ENCODE assay signal across 9 cellular contexts in the genomic region with DNA sequence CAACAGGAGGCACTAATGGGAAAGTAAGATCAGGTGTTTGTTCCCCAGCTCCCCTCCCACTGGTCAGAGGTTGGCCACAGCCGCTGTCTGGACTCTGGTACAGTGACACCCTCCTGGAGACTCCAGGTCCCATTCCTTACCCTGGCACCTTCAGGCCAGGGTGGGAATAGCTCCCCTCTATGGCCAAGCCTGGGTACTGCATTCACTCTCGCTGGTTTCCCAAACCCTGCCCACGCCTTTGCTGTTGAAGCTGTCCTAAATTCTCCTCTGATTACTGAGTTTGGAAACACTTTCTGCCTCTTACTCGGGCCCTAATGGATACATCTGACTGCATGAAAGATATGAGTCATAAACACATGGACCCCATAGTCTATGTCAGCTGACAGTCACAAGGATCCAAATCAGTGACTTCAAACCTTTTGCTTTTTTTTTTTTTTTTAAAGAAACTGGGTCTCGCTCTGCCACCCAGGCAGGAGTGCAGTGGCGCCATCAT. TPM values are rescaled to one million over a fixed set of nuclear protein-coding genes. Genes with fewer than 3 reads are reported as not detected.
A peak's percentile ranks its signal among the peaks of the same experiment; 100 is the strongest.
DNase-seq lines count a peak whose midpoint lies in the region; ATAC-seq and TF ChIP-seq lines count a peak whose summit lies in the region.
"Had no signal": no experiment of that assay in that cellular context is flagged by ENCODE, and none has a peak within 500 bp of the region (broad histone marks: within the 10 kb centered on the region; RNA-seq: fewer than 3 reads in every experiment).

No MANE protein-coding gene starts in this region.

- TF ChIP-seq POLR2A in erythroblast (IDR thresholded peaks at IDR 0.05; ENCODE audit: low read length), result no peak

- peaks cover 4% of the 10 kb centered on the region for H3K4me1 Mint-ChIP-seq in activated CD4-positive, alpha-beta T cell treated with anti-CD3 and anti-CD28 coated beads, Interleukin-2, amount 10 ng/mL, durations not matched to agents 24 days and 14 days

- peak; percentile 60 for DNase-seq in activated CD4-positive, alpha-beta T cell treated with anti-CD3 and anti-CD28 coated beads, Interleukin-2, amount 10 ng/mL, durations not matched to agents 24 days and 14 days
- no peak for DNase-seq in activated CD4-positive, alpha-beta T cell treated with anti-CD3 and anti-CD28 coated beads, Interleukin-2, amount 50 U/mL, for 4 hours
- DNase-seq in erythroblast (lab: John Stamatoyannopoulos, UW) (peak; percentile 8 to 35), NCI-H2081 (lab: John Stamatoyannopoulos, UW) (no peak), left lobe of liver (ENCODE audit: low spot score) (no peak), GDM1 (lab: John Stamatoyannopoulos, UW) (no peak)
- peak; percentile 47 for DNase-seq in stimulated activated CD8-positive, alpha-beta memory T cell treated with anti-CD3 and anti-CD28 coated beads, Interleukin-4, amount 100 ng/mL, for 48 hours

- H3K36me3 Mint-ChIP-seq in activated CD4-positive, alpha-beta T cell treated with anti-CD3 and anti-CD28 coated beads, Interleukin-2, amount 10 ng/mL, durations not matched to agents 24 days and 14 days (ENCODE audit: low read depth), result no peaks in the 10 kb centered on the region

- H3K4me3 Mint-ChIP-seq in activated CD4-positive, alpha-beta T cell treated with anti-CD3 and anti-CD28 coated beads, Interleukin-2, amount 10 ng/mL, durations not matched to agents 24 days and 14 days, result no peak overlapping the region

- no peak for ATAC-seq in left lobe of liver

- peaks cover 21% of the 10 kb centered on the region for H3K27me3 Mint-ChIP-seq in activated CD4-positive, alpha-beta T cell treated with anti-CD3 and anti-CD28 coated beads, Interleukin-2, amount 10 ng/mL, durations not matched to agents 24 days and 14 days

- TF ChIP-seq CTCF in LNCAP (IDR thresholded peaks at IDR 0.05), result peak; percentile 42; the same call in 1 of the 2 replicates

- no peak overlapping the region for H3K27ac Mint-ChIP-seq in activated CD4-positive, alpha-beta T cell treated with anti-CD3 and anti-CD28 coated beads, Interleukin-2, amount 10 ng/mL, durations not matched to agents 24 days and 14 days

- intact Hi-C loops in activated CD4-positive, alpha-beta T cell treated with anti-CD3 and anti-CD28 coated beads, Interleukin-2, amount 10 ng/mL, durations not matched to agents 24 days and 14 days (cut with micrococcal nuclease), result no loop called here

- H3K9me3 Mint-ChIP-seq in activated CD4-positive, alpha-beta T cell treated with anti-CD3 and anti-CD28 coated beads, Interleukin-2, amount 10 ng/mL, durations not matched to agents 24 days and 14 days, result no peaks in the 10 kb centered on the region

RNA-seq across cellular contexts. Expression of a gene that starts 17.9 kb away (rescaled TPM):
- total RNA-seq in activated CD4-positive, alpha-beta T cell treated with anti-CD3 and anti-CD28 coated beads, Interleukin-2, amount 10 ng/mL, durations not matched to agents 24 days and 14 days, result not detected in 2 replicates
- total RNA-seq in left lobe of liver, result not detected
- total RNA-seq: glomerular endothelial cell had no signal

RNA-seq across cellular contexts. Expression of a gene that starts 47.4 kb away (rescaled TPM):
- total RNA-seq in activated CD4-positive, alpha-beta T cell treated with anti-CD3 and anti-CD28 coated beads, Interleukin-2, amount 10 ng/mL, durations not matched to agents 24 days and 14 days, result 6.2 and 6.5 TPM in 2 replicates
- total RNA-seq in left lobe of liver, result 6.1 TPM

Comparison
In these comparisons a context has a peak if more than half of its experiments do, and no peak if none do; other contexts are left out.
1. DNase-seq: peak in activated CD4-positive, alpha-beta T cell treated with anti-CD3 and anti-CD28 coated beads, Interleukin-2, amount 10 ng/mL, durations not matched to agents 24 days and 14 days (single experiment), erythroblast (2 of 2) and stimulated activated CD8-positive, alpha-beta memory T cell treated with anti-CD3 and anti-CD28 coated beads, Interleukin-4, amount 100 ng/mL, for 48 hours (single experiment); none in activated CD4-positive, alpha-beta T cell treated with anti-CD3 and anti-CD28 coated beads, Interleukin-2, amount 50 U/mL, for 4 hours (0 of 2), NCI-H2081 (0 of 2), left lobe of liver (single experiment) and GDM1 (single experiment).